7 cellular contexts compared by ENCODE assay signal in genomic region chr6:139250296-139251274, GRCh38. TPM values are rescaled to one million over a fixed set of nuclear protein-coding genes. Genes with fewer than 3 reads are reported as not detected.
DNase-seq lines count a peak whose midpoint lies in the region; ATAC-seq, FAIRE-seq and TF ChIP-seq lines count a peak whose summit lies in the region.

No MANE protein-coding gene starts in this region.

- BruUV-seq in K562 (replicated peaks; lab: Mats Ljungman, UMichigan) = no TSS peak

- H3K79me2 ChIP-seq in K562 (ENCODE audit: control insufficient read depth, insufficient read depth, low read length) = no peaks in the 10 kb centered on the region

- no peaks in the 10 kb centered on the region for H4K20me1 ChIP-seq in K562 (replicated peaks; ENCODE audit: control insufficient read depth, insufficient read depth, low read length)

- H3K36me3 ChIP-seq in KOPT-K1 (ENCODE audit: insufficient read depth, low read length) (no peaks in the 10 kb centered on the region), K562 (ENCODE audit: control insufficient read depth, insufficient read depth, low read length) (no peaks in the 10 kb centered on the region)

- 0% methylated on average over 3 of the region's 3 CpGs for WGBS in K562 (ENCODE audit: insufficient coverage, low coverage, missing lambda C conversion rate)

- FAIRE-seq in K562 (lab: Jason Lieb, UNC) = peak; percentile 85

- POLR2A ChIA-PET in K562 (lab: Yijun Ruan, JAX) = no interaction called here

- peak; percentile 88 for TF ChIP-seq CTCF in GM12874 (IDR thresholded peaks at IDR 0.05; ENCODE audit: insufficient read depth, low read depth, low read length)
- TF ChIP-seq CTCF in K562 (IDR thresholded peaks at IDR 0.05 in 2 of 3, conservative IDR thresholded peaks at IDR 0.05 in 1 of 3; ENCODE audit: insufficient read depth in 2 of 3, low read depth in 1 of 3, low read length in 3 of 3) = peak; percentile 68 to 82 (median 70)

- H3K27ac Mint-ChIP-seq in T-helper 17 cell = peak overlapping the region; percentile 96

- H2AFZ ChIP-seq in K562 (ENCODE audit: low read depth, low read length) = no peak overlapping the region

- ATAC-seq in T-helper 17 cell = peak; percentile 95
- ATAC-seq in K562 = peak; percentile 99

- TF ChIP-seq POLR2A in K562 (conservative IDR thresholded peaks at IDR 0.05) = no peak

- in situ Hi-C loops in K562 (cut with MboI) = no loop called here

- H3K27me3 ChIP-seq in K562 (ENCODE audit: control insufficient read depth in 2 of 2, insufficient read depth in 2 of 2, low read length in 2 of 2) = peaks cover 0 to 2% of the 10 kb centered on the region in 2 experiments; a peak in 2 of 5 replicates

- H3K9me1 ChIP-seq in K562 (ENCODE audit: control insufficient read depth, insufficient read depth, low read length) = no peaks in the 10 kb centered on the region

- CTCF ChIA-PET in K562 (lab: Yijun Ruan, JAX; ENCODE audit: low intra/inter-chr PET ratio) = no interaction called here

- no peak overlapping the region for H3K4me3 ChIP-seq in K562

- intact Hi-C loops in K562 (cut with micrococcal nuclease) = no loop called here

- peak overlapping the region; percentile 12 for H3K27ac ChIP-seq in KOPT-K1 (ENCODE audit: low read depth, low read length, poor library complexity, severe bottlenecking)
- H3K27ac ChIP-seq in K562 (ENCODE audit: extremely low read depth, low read depth, low read length) = no peak overlapping the region

- no peaks in the 10 kb centered on the region for H3K27me3 Mint-ChIP-seq in T-helper 17 cell

- H3K4me3 Mint-ChIP-seq in T-helper 17 cell = peak overlapping the region; percentile 84

- H3K9ac ChIP-seq in K562 (ENCODE audit: insufficient read depth in 1 of 2, low read depth in 2 of 2, low read length in 2 of 2) = no peak overlapping the region

- TF ChIP-seq EP300 in K562 (IDR thresholded peaks at IDR 0.05; ENCODE audit: low read length) = no peak

- H3K36me3 Mint-ChIP-seq in T-helper 17 cell (ENCODE audit: low read depth) = peaks cover 2% of the 10 kb centered on the region

- DNase-seq in H4 (ENCODE audit: low spot score) (peak; percentile 34), T-helper 17 cell (peak; percentile 18 to 44 (median 33)), K562 (ENCODE audit: extremely low read depth in 1 of 4, low spot score in 3 of 4) (peak; percentile 51 to 62 (median 61)), iris pigment epithelial cell (ENCODE audit: low read depth) (peak; percentile 71)
- DNase-seq in stimulated activated CD4-positive, alpha-beta T cell treated with anti-CD3 and anti-CD28 coated beads, TNF-alpha, amount 100 ng/mL, for 48 hours (ENCODE audit: low read depth in 3 of 3) = peak in 2 of 3 donors; percentile 43 to 48

- peak; percentile 8 to 43; a peak in 2 of 4 replicates for TF ChIP-seq RAD21 in K562 (CRISPR knock-in tag; conservative IDR thresholded peaks at IDR 0.05 in 1 of 2, IDR thresholded peaks at IDR 0.05 in 1 of 2)

- peaks cover 34% of the 10 kb centered on the region for H3K4me1 Mint-ChIP-seq in T-helper 17 cell

- H3K4me2 ChIP-seq in K562 (ENCODE audit: insufficient read depth, low read length) = no peak overlapping the region

- H3K4me1 ChIP-seq in K562 (replicated peaks in 1 of 2; ENCODE audit: control insufficient read depth in 2 of 2, insufficient read depth in 2 of 2, low read length in 2 of 2) = no peaks in the 10 kb centered on the region

- H3K9me3 ChIP-seq in KOPT-K1 (ENCODE audit: insufficient read depth, low read length, poor library complexity, severe bottlenecking) = no peaks in the 10 kb centered on the region
- no peaks in the 10 kb centered on the region for H3K9me3 ChIP-seq in T-helper 17 cell (ENCODE audit: control insufficient read depth, low read length, poor library complexity, severe bottlenecking)
- no peaks in the 10 kb centered on the region for H3K9me3 ChIP-seq in K562 (replicated peaks; ENCODE audit: control insufficient read depth, insufficient read depth, low read depth, low read length)

TF ChIP-seq in K562, 482 proteins besides CTCF, POLR2A, EP300 and RAD21:
- no peak for TF ChIP-seq SIN3A (IDR thresholded peaks at IDR 0.05; ENCODE audit: borderline replicate concordance in 2 of 2, control insufficient read depth in 1 of 2, low read depth in 2 of 2, low read length in 2 of 2)
- TF ChIP-seq FOXA1 (IDR thresholded peaks at IDR 0.05; ENCODE audit: borderline replicate concordance) = no peak
- TF ChIP-seq STAG1 (CRISPR knock-in tag; IDR thresholded peaks at IDR 0.05; ENCODE audit: borderline replicate concordance) = peak; percentile 43; the same call in 1 of the 2 replicates
- no peak for TF ChIP-seq SMAD1 (IDR thresholded peaks at IDR 0.05; ENCODE audit: low read depth, low read length, partially characterized antibody)
- TF ChIP-seq WHSC1 (IDR thresholded peaks at IDR 0.05; ENCODE audit: low read length) = no peak
- TF ChIP-seq SMC3 (conservative IDR thresholded peaks at IDR 0.05; ENCODE audit: insufficient read depth, low read depth, low read length) = 0 out of 2 replicates have a peak, but pooled peaks have one; percentile 15
- TF ChIP-seq MTA1 (IDR thresholded peaks at IDR 0.05; ENCODE audit: borderline replicate concordance) = no peak
- no peak for TF ChIP-seq ZBTB9 (CRISPR knock-in tag; IDR thresholded peaks at IDR 0.05)
- no peak for TF ChIP-seq TFAP4 (CRISPR knock-in tag; IDR thresholded peaks at IDR 0.05; ENCODE audit: borderline replicate concordance)
- TF ChIP-seq PKNOX1 (IDR thresholded peaks at IDR 0.05) = no peak
- TF ChIP-seq ZNF408 (CRISPR knock-in tag; IDR thresholded peaks at IDR 0.05; ENCODE audit: low read depth) = no peak

RNA-seq across cellular contexts. Expression of gene TXLNB, which starts 41.2 kb away (rescaled TPM):
- 0.04 and 0.18 TPM in 2 replicates for total RNA-seq in H4 (2014; rRNA removed; shearing (Covaris generic))
- total RNA-seq in T-helper 17 cell (under 1 TPM; 0.42 to 0.52 TPM), K562 (2014; rRNA removed) (not detected in 2 replicates), K562 (2014; rRNA removed; fragmentation: Illumina TruSeq; extraction: Trizol) (not detected in 2 replicates), K562 (2015; rRNA removed; fragmentation: Illumina TruSeq; extraction: Trizol) (not detected in 2 replicates), K562 (2021) (not detected in 2 replicates)
- total RNA-seq in K562 (2011; cell fraction: chromatin; rRNA removed; ENCODE audit: low replicate concordance) = not detected in 2 replicates
- total RNA-seq in K562 (2011; cell fraction: nucleolus; rRNA removed) = not detected in 2 replicates
- total RNA-seq in K562 (2011; cell fraction: nucleoplasm; rRNA removed) = not detected in 2 replicates
- polyA plus RNA-seq in K562 (2011; rRNA removed) (not detected in 2 replicates), K562 (2014; fragmentation: Illumina TruSeq; extraction: Trizol) (not detected in 2 replicates), K562 (2014; fragmentation: Nextera tagmentation; extraction: Ambion mirVana) (not detected), K562 (2014; rRNA removed) (not detected in 2 replicates)
- not detected in 2 replicates for polyA plus RNA-seq in K562 (2011; cell fraction: cytosol; rRNA removed)
- polyA plus RNA-seq in K562 (2011; cell fraction: nucleus; rRNA removed) = not detected in 2 replicates
- not detected in 2 replicates for polyA plus RNA-seq in K562 (2012)
- polyA minus RNA-seq in K562 (2011; rRNA and poly(A)+ RNA removed) = not detected in 2 replicates
- polyA minus RNA-seq in K562 (2011; cell fraction: cytosol; rRNA and poly(A)+ RNA removed) = not detected in 2 replicates
- not detected in 2 replicates for polyA minus RNA-seq in K562 (2011; cell fraction: nucleus; rRNA and poly(A)+ RNA removed)
